15 cellular contexts compared by ENCODE assay signal in the genomic region with DNA sequence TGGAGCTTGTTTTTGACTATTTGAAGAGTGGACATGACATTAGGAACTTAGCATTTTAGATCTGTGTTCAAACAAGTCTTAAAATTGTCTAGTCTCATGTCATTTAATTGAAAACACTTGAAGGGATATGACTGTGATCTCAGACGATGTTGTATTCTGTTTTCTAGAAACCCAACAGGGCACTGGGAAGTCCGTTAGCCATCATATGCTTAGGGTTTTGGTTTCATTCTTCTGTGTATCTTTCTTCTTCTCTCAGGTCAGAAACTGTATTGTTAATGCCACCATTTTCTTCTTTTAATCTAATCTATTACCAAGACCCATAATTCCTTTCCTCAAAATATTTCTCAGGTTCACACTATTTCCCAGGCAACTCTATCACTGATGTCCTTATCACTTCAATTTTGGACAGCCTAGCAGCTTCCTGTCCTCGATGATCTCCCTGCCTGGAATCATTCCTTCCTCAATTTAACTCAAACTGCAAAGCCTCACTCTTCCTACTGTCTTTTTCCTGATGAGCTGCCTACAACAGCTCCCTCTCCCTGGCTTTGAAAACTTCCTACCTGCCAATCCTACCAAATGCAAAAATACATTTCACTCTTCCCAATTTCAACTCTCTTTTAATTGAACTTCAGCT.
DNase-seq lines count a peak whose midpoint lies in the region; ATAC-seq, FAIRE-seq and TF ChIP-seq lines count a peak whose summit lies in the region.
"Had no signal": no experiment of that assay in that cellular context is flagged by ENCODE, and none has a peak within 500 bp of the region (broad histone marks: within the 10 kb centered on the region; RNA-seq: fewer than 3 reads in every experiment).

No MANE protein-coding gene starts in this region.

- no peak overlapping the region for H3K18ac ChIP-seq in H1 (ENCODE audit: extremely low read depth, low read length)

- TF ChIP-seq EP300 in H1 (IDR thresholded peaks at IDR 0.05; ENCODE audit: borderline replicate concordance in 1 of 2, low read depth in 2 of 2, low read length in 2 of 2) = no peak

- H2AFZ ChIP-seq in H1 (ENCODE audit: low read length) = peak overlapping the region; percentile 2; the same call in 1 of the 2 replicates

- WGBS in H1 (ENCODE audit: extremely low coverage in 1 of 2, insufficient coverage in 1 of 2, insufficient read length in 1 of 2, insufficient replicate concordance in 2 of 2, low coverage in 1 of 2, low lambda C conversion rate in 2 of 2, missing lambda C conversion rate in 1 of 2), 2 experiments = 88% methylated on average over 3 of the region's 3 CpGs; no CpG with 5 or more reads in 1 of the 2 experiments

- TF ChIP-seq CTCF in H1 (IDR thresholded peaks at IDR 0.05; ENCODE audit: control extremely low read depth in 1 of 3, insufficient read depth in 1 of 3, low read depth in 1 of 3, low read length in 3 of 3) = no peak

- no peaks in the 10 kb centered on the region for H3K9me3 Mint-ChIP-seq in T-cell
- H3K9me3 Mint-ChIP-seq: WTC11 had no signal

- H3K27me3 Mint-ChIP-seq in T-cell = peaks cover 5 to 8% of the 10 kb centered on the region in 2 donors

- peaks cover 0 to 3% (median 0%) of the 10 kb centered on the region in 4 experiments; a peak in 1 of 7 replicates for H3K4me1 ChIP-seq in H1 (replicated peaks in 1 of 4; ENCODE audit: control insufficient read depth in 3 of 4, insufficient read depth in 4 of 4, low read length in 3 of 4)

- FAIRE-seq in H1 (lab: Jason Lieb, UNC) = peak; percentile 32

- no peak overlapping the region for H2BK120ac ChIP-seq in H1 (replicated peaks; ENCODE audit: low read depth, low read length)

- H2BK15ac ChIP-seq in H1 (ENCODE audit: low read length) = no peak overlapping the region

- no peak for TF ChIP-seq POLR2A in H1 (IDR thresholded peaks at IDR 0.05; ENCODE audit: control extremely low read depth in 1 of 2, low read depth in 2 of 2, low read length in 2 of 2)

- H3K9ac ChIP-seq in H1 (replicated peaks in 1 of 4; ENCODE audit: extremely low read depth in 1 of 4, low read depth in 3 of 4, low read length in 3 of 4) = no peak overlapping the region

- no peak overlapping the region for H2BK5ac ChIP-seq in H1 (ENCODE audit: low read depth, low read length)

- H3K36me3 ChIP-seq in H1 (ENCODE audit: control insufficient read depth in 2 of 4, insufficient read depth in 4 of 4, low read length in 3 of 4) = no peaks in the 10 kb centered on the region

- no peak overlapping the region for H3K4ac ChIP-seq in H1 (replicated peaks; ENCODE audit: insufficient read length, low read depth, low read length)

- no peak overlapping the region for H3K23ac ChIP-seq in H1 (ENCODE audit: insufficient read length)

- H3K79me1 ChIP-seq in H1 (ENCODE audit: low read depth, low read length) = no peaks in the 10 kb centered on the region

- no peak overlapping the region for H4K91ac ChIP-seq in H1 (replicated peaks; ENCODE audit: insufficient read length, low read length)

- POLR2A ChIA-PET in H1 (lab: Charles Lee; ENCODE audit: partially characterized antibody) (no interaction called here), T-cell (lab: Charles Lee) (no interaction called here)

- no peak overlapping the region for H4K8ac ChIP-seq in H1 (ENCODE audit: extremely low read depth, insufficient read depth, low read length)

- H4K20me1 ChIP-seq in H1 (replicated peaks in 1 of 2; ENCODE audit: control insufficient read depth in 1 of 2, insufficient read depth in 2 of 2, low read length in 2 of 2) = no peaks in the 10 kb centered on the region

- ATAC-seq in GM18508 (IDR thresholded peaks at IDR 0.05; ENCODE audit: insufficient read depth, unreplicated experiment) (peak; percentile 73), GM21381 (IDR thresholded peaks at IDR 0.05; ENCODE audit: unreplicated experiment) (peak; percentile 56), HG03097 (IDR thresholded peaks at IDR 0.05; ENCODE audit: low FRiP score, unreplicated experiment) (peak; percentile 76), GM21515 (IDR thresholded peaks at IDR 0.05; ENCODE audit: unreplicated experiment) (no peak), T-cell (replicated peaks in 1 of 4) (no peak)
- ATAC-seq: WTC11 had no signal

- TF ChIP-seq RAD21 in H1 (IDR thresholded peaks at IDR 0.05 in 1 of 2, conservative IDR thresholded peaks at IDR 0.05 in 1 of 2; ENCODE audit: low read depth in 2 of 2, low read length in 2 of 2) = no peak

- no peaks in the 10 kb centered on the region for H3K36me3 Mint-ChIP-seq in T-cell
- H3K36me3 Mint-ChIP-seq: WTC11 had no signal

- no peak overlapping the region for H3K4me2 ChIP-seq in H1 (ENCODE audit: insufficient read depth in 1 of 2, low read depth in 2 of 2, low read length in 2 of 2)

- H3K9me3 ChIP-seq in H1 (ENCODE audit: insufficient read depth in 2 of 2, low read depth in 1 of 2, low read length in 1 of 2) = no peaks in the 10 kb centered on the region

- DNase-seq in H1 (ENCODE audit: low read depth in 1 of 2, low spot score in 2 of 2) (no peak), T-cell (no peak), hippocampal formation (lab: John Stamatoyannopoulos, UW) (no peak)
- DNase-seq in central memory CD4-positive, alpha-beta T cell = no peak
- DNase-seq: amniotic stem cell; dermis blood vessel endothelial cell; NCI-H187 treated with DMSO at 0.1 percent for 48 hours; NCI-H748 treated with DMSO at 0.1 percent for 48 hours; stimulated activated CD4-positive, alpha-beta T cell treated with anti-CD3 and anti-CD28 coated beads, Interleukin-2, amount 100 ng/mL, for 24 hours; stimulated activated naive CD4-positive, alpha-beta T cell had no signal

- no peak overlapping the region for H2BK12ac ChIP-seq in H1 (ENCODE audit: low read depth, low read length)

- no peak overlapping the region for H3K4me3 Mint-ChIP-seq in T-cell
- H3K4me3 Mint-ChIP-seq: WTC11 had no signal

- no peak overlapping the region for H3K27ac ChIP-seq in H1 (ENCODE audit: low read depth, low read length)

- H3K4me1 Mint-ChIP-seq in T-cell = peaks cover 0 to 4% (median 0%) of the 10 kb centered on the region in 3 donors

- no peak overlapping the region for H4K5ac ChIP-seq in H1 (ENCODE audit: insufficient read length, low read depth, low read length)

- no peaks in the 10 kb centered on the region for H3K79me2 ChIP-seq in H1 (ENCODE audit: control insufficient read depth in 1 of 2, insufficient read depth in 2 of 2, low read length in 2 of 2)

- no peak overlapping the region for H3K14ac ChIP-seq in H1 (ENCODE audit: insufficient read length)

- no peak overlapping the region for H3K56ac ChIP-seq in H1 (replicated peaks; ENCODE audit: insufficient read length, low read depth, low read length)

- no peaks in the 10 kb centered on the region for H3K23me2 ChIP-seq in H1 (ENCODE audit: low read depth, low read length)

- no peaks in the 10 kb centered on the region for H3K27me3 ChIP-seq in H1 (replicated peaks in 1 of 4; ENCODE audit: control insufficient read depth in 3 of 4, extremely low read depth in 1 of 4, insufficient read depth in 3 of 4, low read length in 3 of 4)

- no peak overlapping the region for H2BK20ac ChIP-seq in H1 (ENCODE audit: low read length)

- H3K27ac Mint-ChIP-seq in T-cell = no peak overlapping the region
- H3K27ac Mint-ChIP-seq: WTC11 had no signal

- CTCF ChIA-PET in H1 (lab: Charles Lee; ENCODE audit: partially characterized antibody) = interaction anchor here (0.6 to 0.8 kb wide), 2 partner anchors 14 to 1925 kb away, joined by 3 to 4 read pairs; no protein-coding TSS in a partner anchor
- CTCF ChIA-PET in T-cell (lab: Charles Lee) = interaction anchor here (0.6 to 0.7 kb wide), 3 partner anchors 1595 to 1966 kb away, joined by 3 to 8 read pairs (median 3); no protein-coding TSS in a partner anchor

- H3K4me3 ChIP-seq in H1 (ENCODE audit: extremely low read depth in 1 of 4, insufficient read depth in 2 of 4, low read depth in 3 of 4, low read length in 4 of 4) = no peak overlapping the region

- no peak overlapping the region for H2AK5ac ChIP-seq in H1 (ENCODE audit: low read depth, low read length)

TF ChIP-seq in H1, 55 proteins besides CTCF, POLR2A, EP300 and RAD21:
- TF ChIP-seq EGR1 (IDR thresholded peaks at IDR 0.05; ENCODE audit: borderline replicate concordance, low read depth, low read length) (no peak), MAX (IDR thresholded peaks at IDR 0.05) (no peak), SP2 (IDR thresholded peaks at IDR 0.05; ENCODE audit: low read length) (no peak), CBX5 (IDR thresholded peaks at IDR 0.05; ENCODE audit: low read depth, low read length) (no peak), KDM5A (IDR thresholded peaks at IDR 0.05; ENCODE audit: low read length) (no peak), GTF2F1 (IDR thresholded peaks at IDR 0.05; ENCODE audit: borderline replicate concordance, low read depth, low read length) (no peak), TCF12 (IDR thresholded peaks at IDR 0.05; ENCODE audit: low read depth, low read length) (no peak), NRF1 (IDR thresholded peaks at IDR 0.05; ENCODE audit: low read depth, low read length) (no peak), ASH2L (IDR thresholded peaks at IDR 0.05; ENCODE audit: low read length) (no peak), HDAC2 (IDR thresholded peaks at IDR 0.05; ENCODE audit: borderline replicate concordance in 1 of 2, low read depth in 2 of 2, low read length in 2 of 2) (no peak), SP1 (IDR thresholded peaks at IDR 0.05; ENCODE audit: low read depth, low read length) (no peak)
- TF ChIP-seq, protein P1, sequence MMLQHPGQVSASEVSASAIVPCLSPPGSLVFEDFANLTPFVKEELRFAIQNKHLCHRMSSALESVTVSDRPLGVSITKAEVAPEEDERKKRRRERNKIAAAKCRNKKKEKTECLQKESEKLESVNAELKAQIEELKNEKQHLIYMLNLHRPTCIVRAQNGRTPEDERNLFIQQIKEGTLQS (IDR thresholded peaks at IDR 0.05; ENCODE audit: insufficient read depth, low read depth, low read length) = no peak

Comparison
In these comparisons a context has a peak if more than half of its experiments do, and no peak if none do; other contexts are left out.
1. ATAC-seq: peak in GM18508 (single experiment), GM21381 (single experiment) and HG03097 (single experiment); none in GM21515 (single experiment) and T-cell (0 of 4).